Comparison of ENCODE assay signal across 10 cellular contexts in the genomic region with DNA sequence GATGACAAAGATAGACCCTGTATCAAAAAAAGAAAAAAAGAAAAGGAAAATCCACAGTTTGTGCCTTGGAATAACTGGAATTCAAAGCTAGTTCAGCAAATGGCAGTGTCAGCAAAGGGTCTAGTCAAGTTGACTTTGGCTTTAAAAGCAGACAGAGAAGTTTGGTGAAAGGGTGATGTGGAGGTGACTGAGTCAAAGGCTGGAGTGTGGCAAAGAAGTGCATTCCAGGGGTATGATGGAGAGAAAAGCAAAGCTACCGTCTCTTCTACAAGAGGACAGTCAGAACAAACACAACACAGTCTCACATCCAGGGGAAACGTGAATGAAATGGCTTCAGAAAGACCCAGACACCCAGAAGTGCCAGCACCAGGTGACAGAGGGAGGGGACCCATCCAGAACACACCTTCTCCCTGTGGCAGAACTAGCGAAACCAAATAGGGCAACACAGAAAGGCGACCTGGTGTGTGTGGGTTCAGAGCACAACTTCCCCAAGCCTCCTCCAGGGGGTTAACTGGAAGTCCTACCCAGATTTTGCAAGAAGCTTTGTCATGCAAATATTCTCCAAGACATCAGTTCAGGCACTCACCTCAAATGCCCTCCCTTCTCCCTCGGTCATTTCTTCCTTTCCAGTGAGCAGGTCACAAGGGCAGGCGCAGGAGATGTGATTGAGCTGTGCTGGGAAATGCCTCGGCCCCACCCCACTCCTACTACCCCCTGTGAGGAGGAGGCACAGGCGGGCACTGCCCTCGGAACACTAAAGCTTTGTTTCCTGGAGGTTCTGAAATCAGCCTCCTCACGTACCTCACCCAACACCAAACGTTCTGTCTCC.
A peak's percentile ranks its signal among the peaks of the same experiment; 100 is the strongest.
DNase-seq lines count a peak whose midpoint lies in the region; ATAC-seq and TF ChIP-seq lines count a peak whose summit lies in the region.
"Had no signal": no experiment of that assay in that cellular context is flagged by ENCODE, and none has a peak within 500 bp of the region (broad histone marks: within the 10 kb centered on the region; RNA-seq: fewer than 3 reads in every experiment).

No MANE protein-coding gene starts in this region.

- H3F3A ChIP-seq in MM.1S (ENCODE audit: insufficient read depth, low read length): peaks cover 42% of the 10 kb centered on the region

- intact Hi-C loops in colonic mucosa (cut with DNase I): no loop called here

- H3K9me3 Mint-ChIP-seq in T-helper 2 cell treated with Interferon-gamma antibody and Interleukin-4, amounts not matched to agents 5 μg/mL and 100 μg/mL, for 36 hours: peaks cover 7% of the 10 kb centered on the region

- no peaks in the 10 kb centered on the region for H3K9me2 ChIP-seq in MM.1S (replicated peaks; ENCODE audit: insufficient read depth, low read length)

- no peak overlapping the region for H3K4me3 Mint-ChIP-seq in T-helper 2 cell treated with Interferon-gamma antibody and Interleukin-4, amounts not matched to agents 5 μg/mL and 100 μg/mL, for 36 hours

- peak overlapping the region; percentile 50 for H3K4me3 ChIP-seq in MM.1S (ENCODE audit: low read length)
- H3K4me3 ChIP-seq in colonic mucosa: no peak overlapping the region
- H3K4me3 ChIP-seq in retinal pigment epithelial cell (ENCODE audit: low read length): no peak overlapping the region
- H3K4me3 ChIP-seq: heart right ventricle had no signal

- DNase-seq in MM.1S (peak; percentile 92), colonic mucosa (peak; percentile 75), retinal pigment epithelial cell (ENCODE audit: low read depth) (peak; percentile 64)
- no peak for DNase-seq in T-helper 2 cell treated with Interferon-gamma antibody and Interleukin-4, amounts not matched to agents 5 μg/mL and 100 μg/mL, for 36 hours (ENCODE audit: low spot score)
- DNase-seq in stimulated activated naive CD4-positive, alpha-beta T cell (lab: John Stamatoyannopoulos, UW): no peak
- DNase-seq: heart right ventricle had no signal

- H3K9ac ChIP-seq in MM.1S (ENCODE audit: low read length) (peak overlapping the region; percentile 81), colonic mucosa (ENCODE audit: low read depth in 2 of 2, low read length in 2 of 2) (peak overlapping the region in 1 of 2 donors; percentile 28)

- peaks cover 16% of the 10 kb centered on the region for H3K27me3 Mint-ChIP-seq in T-helper 2 cell treated with Interferon-gamma antibody and Interleukin-4, amounts not matched to agents 5 μg/mL and 100 μg/mL, for 36 hours (ENCODE audit: low read depth)

- H3K36me3 Mint-ChIP-seq in T-helper 2 cell treated with Interferon-gamma antibody and Interleukin-4, amounts not matched to agents 5 μg/mL and 100 μg/mL, for 36 hours (ENCODE audit: low read depth): no peaks in the 10 kb centered on the region

- peak overlapping the region; percentile 96 for H3K27ac ChIP-seq in MM.1S (ENCODE audit: low read length)
- no peak overlapping the region for H3K27ac ChIP-seq in colonic mucosa
- H3K27ac ChIP-seq: heart right ventricle, VCaP had no signal

- H3K9me3 ChIP-seq in MM.1S (replicated peaks; ENCODE audit: insufficient read depth, low read length): no peaks in the 10 kb centered on the region
- no peaks in the 10 kb centered on the region for H3K9me3 ChIP-seq in colonic mucosa

- H2AFZ ChIP-seq in MM.1S (ENCODE audit: low read length): peak overlapping the region; percentile 38

- peak; percentile 38 for TF ChIP-seq POLR2A in GM18951 (IDR thresholded peaks at IDR 0.05; ENCODE audit: extremely low read depth, insufficient read depth, insufficient read length)

- TF ChIP-seq CTCF in MM.1S (IDR thresholded peaks at IDR 0.05; ENCODE audit: low read length) (peak; percentile 25; the same call in 1 of the 2 replicates), colonic mucosa (IDR thresholded peaks at IDR 0.05) (no peak), retinal pigment epithelial cell (conservative IDR thresholded peaks at IDR 0.05; ENCODE audit: low read depth, low read length) (peak; percentile 38)

- ATAC-seq in GM18511 (IDR thresholded peaks at IDR 0.05; ENCODE audit: unreplicated experiment): no peak
- no peak for ATAC-seq in HG02884 (IDR thresholded peaks at IDR 0.05; ENCODE audit: unreplicated experiment)
- ATAC-seq: heart right ventricle had no signal

- no peaks in the 10 kb centered on the region for H4K20me1 ChIP-seq in MM.1S (ENCODE audit: insufficient read depth, low read length)

- peaks cover 18% of the 10 kb centered on the region for H3K79me2 ChIP-seq in MM.1S (ENCODE audit: low read length)

- H3K4me1 Mint-ChIP-seq in T-helper 2 cell treated with Interferon-gamma antibody and Interleukin-4, amounts not matched to agents 5 μg/mL and 100 μg/mL, for 36 hours (ENCODE audit: low read depth): no peaks in the 10 kb centered on the region

- H3K36me3 ChIP-seq in MM.1S (replicated peaks; ENCODE audit: insufficient read depth, low read length) (no peaks in the 10 kb centered on the region), colonic mucosa (no peaks in the 10 kb centered on the region)
- H3K36me3 ChIP-seq: heart right ventricle had no signal

- in situ Hi-C loops in GM18951 (cut with MboI; ENCODE audit: low sequenced_read_pairs, unreplicated experiment): no loop called here

- H3K27me3 ChIP-seq in MM.1S (replicated peaks; ENCODE audit: insufficient read depth, low read length) (no peaks in the 10 kb centered on the region), colonic mucosa (no peaks in the 10 kb centered on the region)

- H3K4me1 ChIP-seq in MM.1S (ENCODE audit: low read length): peaks cover 59% of the 10 kb centered on the region
- H3K4me1 ChIP-seq in colonic mucosa: peaks cover 5% of the 10 kb centered on the region

- no peak overlapping the region for H3K27ac Mint-ChIP-seq in T-helper 2 cell treated with Interferon-gamma antibody and Interleukin-4, amounts not matched to agents 5 μg/mL and 100 μg/mL, for 36 hours

- H3K4me2 ChIP-seq in MM.1S (ENCODE audit: low read depth, low read length): peak overlapping the region; percentile 84

Comparison
In these comparisons a context has a peak if more than half of its experiments do, and no peak if none do; other contexts are left out.
1. DNase-seq: peak in MM.1S (single experiment), colonic mucosa (single experiment) and retinal pigment epithelial cell (single experiment); none in T-helper 2 cell treated with Interferon-gamma antibody and Interleukin-4, amounts not matched to agents 5 μg/mL and 100 μg/mL, for 36 hours (single experiment) and stimulated activated naive CD4-positive, alpha-beta T cell (0 of 6).